8 cellular contexts compared by ENCODE assay signal in the genomic region with DNA sequence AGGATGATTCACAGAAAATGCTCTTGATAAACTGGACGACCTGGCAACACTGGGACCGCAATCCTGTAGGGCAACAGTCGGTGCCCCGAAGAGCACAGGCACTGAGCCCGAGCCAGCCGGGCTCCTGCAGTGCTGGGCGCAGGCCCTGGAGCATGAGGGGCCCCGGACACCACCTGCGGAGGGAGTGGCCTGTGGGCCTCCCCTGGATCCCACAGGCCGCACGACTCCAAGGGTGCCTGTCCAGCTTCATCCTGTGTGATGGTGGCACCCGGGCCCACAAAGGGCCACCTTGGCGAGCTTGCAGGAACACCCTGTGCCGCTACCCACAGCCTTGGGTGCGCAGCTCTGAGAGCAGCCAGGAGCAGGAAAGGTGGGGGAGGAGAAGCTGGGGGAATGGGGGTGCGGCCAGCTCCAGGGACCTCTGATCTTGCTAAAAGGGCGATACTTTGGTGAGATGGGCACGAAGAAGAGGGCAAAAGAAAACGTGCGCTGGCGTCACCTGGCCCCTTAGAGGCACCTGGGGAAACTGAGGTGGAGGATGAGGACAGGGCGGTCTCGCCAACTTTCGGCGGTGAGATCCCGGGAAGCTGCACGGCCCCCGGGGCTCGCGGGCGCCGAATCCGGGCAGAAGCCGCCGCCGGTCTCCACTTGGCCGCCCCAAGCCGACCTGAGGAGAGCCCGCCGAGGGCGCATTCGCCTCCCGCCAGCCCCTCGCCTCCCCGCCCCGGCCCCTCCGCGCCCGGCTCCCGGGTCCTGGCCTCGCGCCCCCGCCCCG. TPM values are rescaled to one million over a fixed set of nuclear protein-coding genes. Genes with fewer than 3 reads are reported as not detected.
A peak's percentile ranks its signal among the peaks of the same experiment; 100 is the strongest.
DNase-seq lines count a peak whose midpoint lies in the region; ATAC-seq, FAIRE-seq and TF ChIP-seq lines count a peak whose summit lies in the region.

No MANE protein-coding gene starts in this region.

- H3K27ac Mint-ChIP-seq in activated T-cell treated with anti-CD3 and anti-CD28 coated beads, Interleukin-2, amount 50 U/mL, for 24 hours: peak overlapping the region; percentile 88

- H3K4me2 ChIP-seq in A549: peak overlapping the region; percentile 87

- H3K36me3 Mint-ChIP-seq in activated T-cell treated with anti-CD3 and anti-CD28 coated beads, Interleukin-2, amount 50 U/mL, for 24 hours (ENCODE audit: low read depth): peaks cover 49% of the 10 kb centered on the region

- CTCF ChIA-PET in A549 (lab: Yijun Ruan, JAX): interaction anchor here (0.7 to 3.6 kb wide), 13 partner anchors 11 to 183 kb away, joined by 3 to 13 read pairs (median 5); no protein-coding TSS in a partner anchor

- DNase-seq in A549 (ENCODE audit: low read depth in 1 of 2, low spot score in 1 of 2) (no peak), GM19239 (ENCODE audit: insufficient read length, low spot score) (peak; percentile 56), KG1 (lab: John Stamatoyannopoulos, UW) (peak; percentile 4), fibroblast of villous mesenchyme (ENCODE audit: low read depth) (peak; percentile 31), occipital lobe (lab: John Stamatoyannopoulos, UW) (peak; percentile 23), NCI-H2227 treated with DMSO at 0.1 percent for 48 hours (lab: John Stamatoyannopoulos, UW) (no peak)
- DNase-seq in activated T-cell treated with anti-CD3 and anti-CD28 coated beads, Interleukin-2, amount 50 U/mL, for 24 hours: peak; percentile 59
- DNase-seq in stimulated activated naive CD4-positive, alpha-beta T cell treated with Interleukin-2 at 50 U/mL for 16 hours (lab: John Stamatoyannopoulos, UW): no peak

- POLR2A ChIA-PET in A549 (lab: Yijun Ruan, JAX): interaction anchor here (1.2 kb wide), 1 partner anchor 38 kb away, joined by 3 read pairs; no protein-coding TSS in a partner anchor

- H3K4me3 ChIP-seq in A549 (peak overlapping the region; percentile 67), fibroblast of villous mesenchyme (ENCODE audit: low read depth, low read length) (peak overlapping the region; percentile 67)

- peak overlapping the region; percentile 89 to 96 for H3K27ac ChIP-seq in A549

- no peak for TF ChIP-seq CTCF in A549 (IDR thresholded peaks at IDR 0.05)
- no peak for TF ChIP-seq CTCF in fibroblast of villous mesenchyme (IDR thresholded peaks at IDR 0.05; ENCODE audit: insufficient read depth, low read depth, low read length)

- TF ChIP-seq RAD21 in A549 (conservative IDR thresholded peaks at IDR 0.05 in 1 of 2, IDR thresholded peaks at IDR 0.05 in 1 of 2): no peak

- FAIRE-seq in A549 (lab: Jason Lieb, UNC) (no peak), GM19239 (lab: Jason Lieb, UNC) (no peak)

- H3K9me3 ChIP-seq in A549: no peaks in the 10 kb centered on the region

- H3K4me1 Mint-ChIP-seq in activated T-cell treated with anti-CD3 and anti-CD28 coated beads, Interleukin-2, amount 50 U/mL, for 24 hours (ENCODE audit: low read depth): peaks cover 23% of the 10 kb centered on the region

- WGBS in A549 (ENCODE audit: missing lambda C conversion rate): 19% methylated on average over 30 of the region's 54 CpGs

- no peaks in the 10 kb centered on the region for H3K9me3 Mint-ChIP-seq in activated T-cell treated with anti-CD3 and anti-CD28 coated beads, Interleukin-2, amount 50 U/mL, for 24 hours

- TF ChIP-seq POLR2A in A549 (IDR thresholded peaks at IDR 0.05; ENCODE audit: low read length): no peak

- TF ChIP-seq EP300 in A549 (IDR thresholded peaks at IDR 0.05): no peak

- H3K27me3 Mint-ChIP-seq in activated T-cell treated with anti-CD3 and anti-CD28 coated beads, Interleukin-2, amount 50 U/mL, for 24 hours: no peaks in the 10 kb centered on the region

- peak overlapping the region; percentile 89 for H3K4me3 Mint-ChIP-seq in activated T-cell treated with anti-CD3 and anti-CD28 coated beads, Interleukin-2, amount 50 U/mL, for 24 hours

- peaks cover 6% of the 10 kb centered on the region; the same call in 2 of the 3 replicates for H3K4me1 ChIP-seq in A549

- peak; percentile 56 to 64 for ATAC-seq in A549

TF ChIP-seq in A549, 52 proteins besides CTCF, POLR2A, EP300 and RAD21:
- TF ChIP-seq TP53 (CRISPR knock-in tag; IDR thresholded peaks at IDR 0.05) (no peak), MAX (IDR thresholded peaks at IDR 0.05) (no peak), GATA3 (IDR thresholded peaks at IDR 0.05; ENCODE audit: borderline replicate concordance) (0 out of 2 replicates have a peak, but pooled peaks have one; percentile 11)

RNA-seq across cellular contexts. Expression of gene TBC1D9B, which starts 0.7 kb away (rescaled TPM):
- polyA plus RNA-seq in A549 (2011; rRNA removed) (37.2 and 45.2 TPM in 2 replicates), A549 (2017; fragmentation: RNase III; extraction: RNeasy Plus Mini Kit Qiagen cat#74134 plus additional on column Dnase treatment) (60.1 to 68.1 TPM (median 64.7 TPM) in 3 replicates)
- polyA plus RNA-seq in A549 (2012; cell fraction: cytosol; rRNA removed): 59.2 and 69.3 TPM in 2 replicates
- polyA plus RNA-seq in A549 (2012; cell fraction: nucleus; rRNA removed): 163 and 186 TPM in 2 replicates
- 72.1 and 77.2 TPM in 2 replicates for polyA minus RNA-seq in A549 (2011; rRNA and poly(A)+ RNA removed)
- total RNA-seq in fibroblast of villous mesenchyme (70.0 and 93.1 TPM in 2 replicates), occipital lobe (23.9 TPM)

RNA-seq across cellular contexts. Expression of gene MRNIP, which starts 48.4 kb away (rescaled TPM):
- 21.4 and 26.1 TPM in 2 replicates for polyA plus RNA-seq in A549 (2011; rRNA removed)
- polyA plus RNA-seq in A549 (2012; cell fraction: cytosol; rRNA removed): 19.4 and 20.7 TPM in 2 replicates
- polyA plus RNA-seq in A549 (2012; cell fraction: nucleus; rRNA removed): 155 and 197 TPM in 2 replicates
- polyA plus RNA-seq in A549 (2017; fragmentation: RNase III; extraction: RNeasy Plus Mini Kit Qiagen cat#74134 plus additional on column Dnase treatment): 29.7 to 35.9 TPM (median 30.5 TPM) in 3 replicates
- 12.2 and 13.2 TPM in 2 replicates for polyA minus RNA-seq in A549 (2011; rRNA and poly(A)+ RNA removed)
- total RNA-seq in fibroblast of villous mesenchyme: 9.0 and 13.0 TPM in 2 replicates
- total RNA-seq in occipital lobe: 26.7 TPM

Comparison
In these comparisons a context has a peak if more than half of its experiments do, and no peak if none do; other contexts are left out.
1. DNase-seq: peak in GM19239 (single experiment), KG1 (single experiment), activated T-cell treated with anti-CD3 and anti-CD28 coated beads, Interleukin-2, amount 50 U/mL, for 24 hours (single experiment), fibroblast of villous mesenchyme (single experiment) and occipital lobe (single experiment); none in A549 (0 of 2), NCI-H2227 treated with DMSO at 0.1 percent for 48 hours (single experiment) and stimulated activated naive CD4-positive, alpha-beta T cell treated with Interleukin-2 at 50 U/mL for 16 hours (single experiment).